ENCODE assay signal across 1 cellular context in genomic region chr6:31717499-31718222, GRCh38.
TF ChIP-seq lines count a peak whose summit lies in the region.

No MANE protein-coding gene starts in this region.

TF ChIP-seq in K562, 482 proteins besides CTCF, POLR2A, EP300 and RAD21 (continued from another document):
- peak; percentile 14 to 47 for TF ChIP-seq E2F6 (IDR thresholded peaks at IDR 0.05; ENCODE audit: borderline replicate concordance in 1 of 2, extremely low read depth in 1 of 2, insufficient read depth in 1 of 2, insufficient read length in 1 of 2, low read depth in 1 of 2, low read length in 1 of 2, poor library complexity in 1 of 2, severe bottlenecking in 1 of 2)
- 0 out of 2 replicates have a peak, but pooled peaks have one; percentile 6 for TF ChIP-seq ZNF232 (CRISPR knock-in tag; IDR thresholded peaks at IDR 0.05)
- TF ChIP-seq ZSCAN32 (CRISPR knock-in tag; IDR thresholded peaks at IDR 0.05), result no peak
- TF ChIP-seq ZC3H11A (IDR thresholded peaks at IDR 0.05; ENCODE audit: low read depth, low read length), result no peak
- peak; percentile 92 for TF ChIP-seq CTCFL (IDR thresholded peaks at IDR 0.05; ENCODE audit: borderline replicate concordance, insufficient read depth, low read depth, low read length, poor library complexity, severe bottlenecking)
- TF ChIP-seq EP400 (IDR thresholded peaks at IDR 0.05), result peak; percentile 50; the same call in 1 of the 2 replicates
- TF ChIP-seq TFAP4 (CRISPR knock-in tag; IDR thresholded peaks at IDR 0.05; ENCODE audit: borderline replicate concordance), result peak; percentile 64; the same call in 1 of the 2 replicates
- no peak for TF ChIP-seq HSF4 (CRISPR knock-in tag; IDR thresholded peaks at IDR 0.05; ENCODE audit: borderline replicate concordance)
- TF ChIP-seq NR2C1 (IDR thresholded peaks at IDR 0.05), result peak; percentile 13; the same call in 1 of the 2 replicates
- TF ChIP-seq NR2C1 (tag; IDR thresholded peaks at IDR 0.05), result no peak
- TF ChIP-seq MYC (IDR thresholded peaks at IDR 0.05; ENCODE audit: low read depth, low read length), result peak; percentile 86
- no peak for TF ChIP-seq MYC (CRISPR knock-in tag; IDR thresholded peaks at IDR 0.05; ENCODE audit: borderline replicate concordance, low read depth)
- TF ChIP-seq ZNF146 (CRISPR knock-in tag; IDR thresholded peaks at IDR 0.05; ENCODE audit: unreplicated experiment), result no peak
- no peak for TF ChIP-seq FUS (optimal IDR thresholded peaks at IDR 0.05; ENCODE audit: low read depth, low read length)
- peak; percentile 49; the same call in 1 of the 2 replicates for TF ChIP-seq HCFC1 (IDR thresholded peaks at IDR 0.05; ENCODE audit: low read depth, low read length)
- TF ChIP-seq UBTF (IDR thresholded peaks at IDR 0.05; ENCODE audit: borderline replicate concordance in 1 of 2, low read depth in 2 of 2, low read length in 2 of 2), result peak in 1 of 2 experiments; percentile 65; a peak in 1 of 4 replicates
- TF ChIP-seq ARID1B (IDR thresholded peaks at IDR 0.05), result peak; percentile 38; the same call in 1 of the 2 replicates
- TF ChIP-seq ARHGAP35 (IDR thresholded peaks at IDR 0.05; ENCODE audit: partially characterized antibody), result no peak
- peak; percentile 73 for TF ChIP-seq MAX (CRISPR knock-in tag; IDR thresholded peaks at IDR 0.05)
- peak; percentile 96 for TF ChIP-seq ESRRA (IDR thresholded peaks at IDR 0.05; ENCODE audit: borderline replicate concordance, low read depth)
- TF ChIP-seq ZNF133 (CRISPR knock-in tag; IDR thresholded peaks at IDR 0.05), result no peak
- TF ChIP-seq MAZ (CRISPR knock-in tag; conservative IDR thresholded peaks at IDR 0.05 in 1 of 2, IDR thresholded peaks at IDR 0.05 in 1 of 2), result 0 out of 4 replicates have a peak, but pooled peaks of 1 of the 2 experiments have one; percentile 66
- peak; percentile 56; the same call in 1 of the 2 replicates for TF ChIP-seq BHLHE40 (IDR thresholded peaks at IDR 0.05; ENCODE audit: low read length)
- TF ChIP-seq YY1 (IDR thresholded peaks at IDR 0.05; ENCODE audit: borderline replicate concordance in 1 of 3, control insufficient read depth in 1 of 3, extremely low read depth in 1 of 3, insufficient read depth in 3 of 3, insufficient read length in 1 of 3, insufficient replicate concordance in 2 of 3, low read depth in 1 of 3, low read length in 2 of 3), result peak in 1 of 3 experiments; percentile 76
- 0 out of 2 replicates have a peak, but pooled peaks have one; percentile 35 for TF ChIP-seq NR2C2 (CRISPR knock-in tag; IDR thresholded peaks at IDR 0.05)
- no peak for TF ChIP-seq NR2C2 (tag; IDR thresholded peaks at IDR 0.05)
- TF ChIP-seq GTF2F1 (IDR thresholded peaks at IDR 0.05; ENCODE audit: low read depth, low read length), result no peak
- 0 out of 4 replicates have a peak, but pooled peaks of 1 of the 2 experiments have one; percentile 26 for TF ChIP-seq SIX5 (IDR thresholded peaks at IDR 0.05; ENCODE audit: borderline replicate concordance in 1 of 2, insufficient read depth in 1 of 2, low read depth in 1 of 2, low read length in 2 of 2)
- peak; percentile 70; the same call in 1 of the 2 replicates for TF ChIP-seq ZBTB49 (CRISPR knock-in tag; IDR thresholded peaks at IDR 0.05; ENCODE audit: borderline replicate concordance)
- TF ChIP-seq BRCA1 (IDR thresholded peaks at IDR 0.05), result no peak
- no peak for TF ChIP-seq BRCA1 (CRISPR knock-in tag; IDR thresholded peaks at IDR 0.05)
- no peak for TF ChIP-seq ATF6 (CRISPR knock-in tag; IDR thresholded peaks at IDR 0.05)
- no peak for TF ChIP-seq ZNF512 (tag; IDR thresholded peaks at IDR 0.05)
- no peak for TF ChIP-seq HINFP (tag; conservative IDR thresholded peaks at IDR 0.05; ENCODE audit: low read depth)
- no peak for TF ChIP-seq ZKSCAN3 (CRISPR knock-in tag; IDR thresholded peaks at IDR 0.05)
- TF ChIP-seq CGGBP1 (CRISPR knock-in tag; IDR thresholded peaks at IDR 0.05), result no peak
